Comparison of ENCODE assay signal across 9 cellular contexts in the genomic region with DNA sequence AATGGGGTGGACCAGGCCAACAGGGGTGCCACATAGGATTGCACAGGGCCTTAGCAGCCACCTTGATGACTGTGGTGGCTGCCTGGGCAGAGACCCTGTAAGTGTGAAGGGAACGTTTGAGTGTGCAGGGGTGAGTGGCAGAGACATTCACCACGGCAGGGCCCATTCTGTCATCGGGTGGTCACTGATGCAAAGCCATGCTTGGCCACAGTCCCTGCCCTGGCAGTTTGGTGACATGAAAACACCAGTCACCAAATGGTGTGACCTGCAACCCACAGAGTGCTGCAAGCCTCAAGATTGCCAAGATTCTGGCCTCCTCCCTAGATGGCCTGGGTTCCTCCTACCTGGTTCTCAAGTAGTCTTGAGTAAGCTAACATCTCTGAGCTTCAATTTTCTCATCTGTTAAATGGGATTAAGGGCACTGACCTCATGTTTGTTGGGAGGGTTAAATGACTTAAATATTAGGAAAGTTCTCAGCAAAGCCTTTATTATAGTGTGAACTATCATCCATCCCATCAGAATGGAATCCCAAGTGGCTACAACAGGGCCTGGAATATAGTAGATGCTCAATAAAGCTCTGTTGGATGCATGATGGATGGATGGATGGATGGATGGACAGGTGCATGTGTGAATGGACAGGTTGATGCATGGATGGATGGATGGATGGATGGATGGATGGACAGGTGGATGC.
"Had no signal": no experiment of that assay in that cellular context is flagged by ENCODE, and none has a peak within 500 bp of the region (broad histone marks: within the 10 kb centered on the region; RNA-seq: fewer than 3 reads in every experiment).

No MANE protein-coding gene starts in this region.

- H3K27ac ChIP-seq: GM23248, HL-60, KMS-11 had no signal

- H3K9ac ChIP-seq: GM23248, KMS-11 had no signal

- H2AFZ ChIP-seq: GM23248 had no signal

- DNase-seq: GM23248, GOT3, H9, HCEC 1CT, HFFc6, KBM-7 had no signal

- FAIRE-seq: H54 had no signal

- H3K4me3 ChIP-seq: GM23248 had no signal

- H3K4me2 ChIP-seq: KMS-11 had no signal
